In the genomic region with DNA sequence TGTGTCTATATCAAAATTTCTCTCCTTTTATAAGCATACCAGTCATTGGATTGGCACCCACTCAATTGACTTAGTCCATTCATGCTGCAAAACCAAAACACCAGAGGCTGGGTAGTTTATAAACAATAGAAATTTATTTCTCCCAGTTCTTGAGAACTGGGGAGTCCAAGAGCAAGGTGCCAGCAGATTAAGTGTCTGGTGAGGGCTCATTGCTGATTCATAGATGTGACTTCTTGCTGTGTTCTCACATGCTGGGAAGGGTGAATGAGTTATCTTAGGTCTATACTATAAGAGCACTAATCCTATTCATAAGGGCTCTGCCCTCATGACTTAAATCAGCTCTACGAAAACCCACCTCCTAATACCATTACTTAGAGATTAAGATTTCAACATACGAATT, we compare ENCODE assay signal across 22 cellular contexts.
"Had no signal": no experiment of that assay in that cellular context is flagged by ENCODE, and none has a peak within 500 bp of the region (broad histone marks: within the 10 kb centered on the region; RNA-seq: fewer than 3 reads in every experiment).

No MANE protein-coding gene starts in this region.

- H3K36me3 ChIP-seq: ascending aorta, cardiac muscle cell had no signal

- DNase-seq: activated CD4-positive, alpha-beta memory T cell treated with anti-CD3 and anti-CD28 coated beads, Interleukin-2, amount 10 ng/mL, durations not matched to agents 7 days and 5 days; activated CD4-positive, alpha-beta T cell treated with anti-CD3 and anti-CD28 coated beads for 36 hours; activated CD4-positive, alpha-beta T cell treated with anti-CD3 and anti-CD28 coated beads, Interleukin-2, amount 50 U/mL, for 1 hour; activated CD8-positive, alpha-beta memory T cell treated with anti-CD3 and anti-CD28 coated beads, Interleukin-2, amount 50 U/mL, for 4 hours; activated naive CD4-positive, alpha-beta T cell treated with anti-CD3 and anti-CD28 coated beads, Interleukin-2, amount 50 U/mL, for 16 hours; activated T-cell treated with anti-CD3 and anti-CD28 coated beads, Interleukin-2, amount 50 U/mL, for 72 hours; amniotic stem cell; KG1; MV-4-11; NCI-H1105; NCI-H1436; NCI-H1694 treated with DMSO at 0.1 percent for 48 hours; NCI-H2029 treated with DMSO at 0.1 percent for 48 hours; NCI-H345; NCI-H510A; NCI-H526 treated with DMSO at 0.1 percent for 48 hours; PC-3; SHP77 treated with DMSO at 0.1 percent for 48 hours; T1000 had no signal

- H3K27me3 ChIP-seq: ascending aorta, cardiac muscle cell had no signal

- H3K4me3 ChIP-seq: ascending aorta, cardiac muscle cell had no signal

- H3K4me1 ChIP-seq: ascending aorta had no signal

- ATAC-seq: activated CD4-positive, alpha-beta T cell treated with anti-CD3 and anti-CD28 coated beads for 36 hours; activated T-cell treated with anti-CD3 and anti-CD28 coated beads, Interleukin-2, amount 50 U/mL, for 72 hours; PC-3 had no signal

- H3K9me3 ChIP-seq: ascending aorta had no signal

- H3K27ac ChIP-seq: ascending aorta, cardiac muscle cell, VCaP had no signal
